Comparison of ENCODE assay signal across 1 cellular context in the genomic region with DNA sequence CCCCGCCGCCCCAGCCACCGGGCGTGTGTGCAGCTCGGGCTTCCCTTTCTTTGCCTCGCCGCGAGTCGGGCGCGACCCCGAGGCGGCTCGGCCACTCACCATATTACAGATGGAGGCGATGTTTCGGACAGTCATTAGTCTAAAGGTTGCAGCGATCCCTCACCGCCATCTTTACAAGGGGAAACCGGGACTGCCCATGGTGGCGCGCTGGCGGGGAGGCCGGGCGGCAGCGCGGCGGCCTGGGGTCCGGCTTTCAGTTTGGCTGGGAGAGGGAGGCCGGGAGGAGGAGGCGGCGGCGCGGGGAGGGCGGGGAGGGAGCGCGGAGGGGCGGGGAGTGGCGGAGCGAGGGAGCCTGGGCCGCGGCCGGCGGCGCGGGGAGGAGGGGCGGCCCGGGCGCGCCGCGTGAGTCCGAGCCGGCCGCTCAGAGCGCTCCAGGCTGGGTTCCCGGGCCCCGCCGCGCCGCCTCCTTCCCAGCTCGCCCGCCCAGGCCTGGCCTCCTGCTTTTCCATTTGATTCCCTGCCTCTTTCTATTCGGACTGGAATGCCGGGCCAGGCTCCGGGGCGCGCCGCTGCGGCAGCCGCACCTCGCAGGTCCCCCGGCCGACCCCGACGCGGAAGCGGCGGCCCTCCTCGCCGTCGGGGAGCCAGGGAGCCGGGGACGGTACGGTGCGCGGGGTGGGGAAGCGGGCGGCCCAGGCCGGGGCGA.
TF ChIP-seq lines count a peak whose summit lies in the region.

A gene with protein sequence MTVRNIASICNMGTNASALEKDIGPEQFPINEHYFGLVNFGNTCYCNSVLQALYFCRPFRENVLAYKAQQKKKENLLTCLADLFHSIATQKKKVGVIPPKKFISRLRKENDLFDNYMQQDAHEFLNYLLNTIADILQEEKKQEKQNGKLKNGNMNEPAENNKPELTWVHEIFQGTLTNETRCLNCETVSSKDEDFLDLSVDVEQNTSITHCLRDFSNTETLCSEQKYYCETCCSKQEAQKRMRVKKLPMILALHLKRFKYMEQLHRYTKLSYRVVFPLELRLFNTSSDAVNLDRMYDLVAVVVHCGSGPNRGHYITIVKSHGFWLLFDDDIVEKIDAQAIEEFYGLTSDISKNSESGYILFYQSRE (minus strand): TSS at position 286 of the 706 bp plus-strand sequence. CDS start 151 bp downstream, at position 135.

TF ChIP-seq in K562, 482 proteins besides CTCF, POLR2A, EP300 and RAD21 (continued from another document and continues in another):
- TF ChIP-seq, protein P1, sequence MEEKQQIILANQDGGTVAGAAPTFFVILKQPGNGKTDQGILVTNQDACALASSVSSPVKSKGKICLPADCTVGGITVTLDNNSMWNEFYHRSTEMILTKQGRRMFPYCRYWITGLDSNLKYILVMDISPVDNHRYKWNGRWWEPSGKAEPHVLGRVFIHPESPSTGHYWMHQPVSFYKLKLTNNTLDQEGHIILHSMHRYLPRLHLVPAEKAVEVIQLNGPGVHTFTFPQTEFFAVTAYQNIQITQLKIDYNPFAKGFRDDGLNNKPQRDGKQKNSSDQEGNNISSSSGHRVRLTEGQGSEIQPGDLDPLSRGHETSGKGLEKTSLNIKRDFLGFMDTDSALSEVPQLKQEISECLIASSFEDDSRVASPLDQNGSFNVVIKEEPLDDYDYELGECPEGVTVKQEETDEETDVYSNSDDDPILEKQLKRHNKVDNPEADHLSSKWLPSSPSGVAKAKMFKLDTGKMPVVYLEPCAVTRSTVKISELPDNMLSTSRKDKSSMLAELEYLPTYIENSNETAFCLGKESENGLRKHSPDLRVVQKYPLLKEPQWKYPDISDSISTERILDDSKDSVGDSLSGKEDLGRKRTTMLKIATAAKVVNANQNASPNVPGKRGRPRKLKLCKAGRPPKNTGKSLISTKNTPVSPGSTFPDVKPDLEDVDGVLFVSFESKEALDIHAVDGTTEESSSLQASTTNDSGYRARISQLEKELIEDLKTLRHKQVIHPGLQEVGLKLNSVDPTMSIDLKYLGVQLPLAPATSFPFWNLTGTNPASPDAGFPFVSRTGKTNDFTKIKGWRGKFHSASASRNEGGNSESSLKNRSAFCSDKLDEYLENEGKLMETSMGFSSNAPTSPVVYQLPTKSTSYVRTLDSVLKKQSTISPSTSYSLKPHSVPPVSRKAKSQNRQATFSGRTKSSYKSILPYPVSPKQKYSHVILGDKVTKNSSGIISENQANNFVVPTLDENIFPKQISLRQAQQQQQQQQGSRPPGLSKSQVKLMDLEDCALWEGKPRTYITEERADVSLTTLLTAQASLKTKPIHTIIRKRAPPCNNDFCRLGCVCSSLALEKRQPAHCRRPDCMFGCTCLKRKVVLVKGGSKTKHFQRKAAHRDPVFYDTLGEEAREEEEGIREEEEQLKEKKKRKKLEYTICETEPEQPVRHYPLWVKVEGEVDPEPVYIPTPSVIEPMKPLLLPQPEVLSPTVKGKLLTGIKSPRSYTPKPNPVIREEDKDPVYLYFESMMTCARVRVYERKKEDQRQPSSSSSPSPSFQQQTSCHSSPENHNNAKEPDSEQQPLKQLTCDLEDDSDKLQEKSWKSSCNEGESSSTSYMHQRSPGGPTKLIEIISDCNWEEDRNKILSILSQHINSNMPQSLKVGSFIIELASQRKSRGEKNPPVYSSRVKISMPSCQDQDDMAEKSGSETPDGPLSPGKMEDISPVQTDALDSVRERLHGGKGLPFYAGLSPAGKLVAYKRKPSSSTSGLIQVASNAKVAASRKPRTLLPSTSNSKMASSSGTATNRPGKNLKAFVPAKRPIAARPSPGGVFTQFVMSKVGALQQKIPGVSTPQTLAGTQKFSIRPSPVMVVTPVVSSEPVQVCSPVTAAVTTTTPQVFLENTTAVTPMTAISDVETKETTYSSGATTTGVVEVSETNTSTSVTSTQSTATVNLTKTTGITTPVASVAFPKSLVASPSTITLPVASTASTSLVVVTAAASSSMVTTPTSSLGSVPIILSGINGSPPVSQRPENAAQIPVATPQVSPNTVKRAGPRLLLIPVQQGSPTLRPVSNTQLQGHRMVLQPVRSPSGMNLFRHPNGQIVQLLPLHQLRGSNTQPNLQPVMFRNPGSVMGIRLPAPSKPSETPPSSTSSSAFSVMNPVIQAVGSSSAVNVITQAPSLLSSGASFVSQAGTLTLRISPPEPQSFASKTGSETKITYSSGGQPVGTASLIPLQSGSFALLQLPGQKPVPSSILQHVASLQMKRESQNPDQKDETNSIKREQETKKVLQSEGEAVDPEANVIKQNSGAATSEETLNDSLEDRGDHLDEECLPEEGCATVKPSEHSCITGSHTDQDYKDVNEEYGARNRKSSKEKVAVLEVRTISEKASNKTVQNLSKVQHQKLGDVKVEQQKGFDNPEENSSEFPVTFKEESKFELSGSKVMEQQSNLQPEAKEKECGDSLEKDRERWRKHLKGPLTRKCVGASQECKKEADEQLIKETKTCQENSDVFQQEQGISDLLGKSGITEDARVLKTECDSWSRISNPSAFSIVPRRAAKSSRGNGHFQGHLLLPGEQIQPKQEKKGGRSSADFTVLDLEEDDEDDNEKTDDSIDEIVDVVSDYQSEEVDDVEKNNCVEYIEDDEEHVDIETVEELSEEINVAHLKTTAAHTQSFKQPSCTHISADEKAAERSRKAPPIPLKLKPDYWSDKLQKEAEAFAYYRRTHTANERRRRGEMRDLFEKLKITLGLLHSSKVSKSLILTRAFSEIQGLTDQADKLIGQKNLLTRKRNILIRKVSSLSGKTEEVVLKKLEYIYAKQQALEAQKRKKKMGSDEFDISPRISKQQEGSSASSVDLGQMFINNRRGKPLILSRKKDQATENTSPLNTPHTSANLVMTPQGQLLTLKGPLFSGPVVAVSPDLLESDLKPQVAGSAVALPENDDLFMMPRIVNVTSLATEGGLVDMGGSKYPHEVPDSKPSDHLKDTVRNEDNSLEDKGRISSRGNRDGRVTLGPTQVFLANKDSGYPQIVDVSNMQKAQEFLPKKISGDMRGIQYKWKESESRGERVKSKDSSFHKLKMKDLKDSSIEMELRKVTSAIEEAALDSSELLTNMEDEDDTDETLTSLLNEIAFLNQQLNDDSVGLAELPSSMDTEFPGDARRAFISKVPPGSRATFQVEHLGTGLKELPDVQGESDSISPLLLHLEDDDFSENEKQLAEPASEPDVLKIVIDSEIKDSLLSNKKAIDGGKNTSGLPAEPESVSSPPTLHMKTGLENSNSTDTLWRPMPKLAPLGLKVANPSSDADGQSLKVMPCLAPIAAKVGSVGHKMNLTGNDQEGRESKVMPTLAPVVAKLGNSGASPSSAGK (IDR thresholded peaks at IDR 0.05): peak; percentile 30; the same call in 1 of the 2 replicates
- no peak for TF ChIP-seq ZNF551 (CRISPR knock-in tag; IDR thresholded peaks at IDR 0.05)
- no peak for TF ChIP-seq WHSC1 (IDR thresholded peaks at IDR 0.05; ENCODE audit: low read length)
- TF ChIP-seq ZNF140 (CRISPR knock-in tag; IDR thresholded peaks at IDR 0.05): no peak
- TF ChIP-seq, protein P2, sequence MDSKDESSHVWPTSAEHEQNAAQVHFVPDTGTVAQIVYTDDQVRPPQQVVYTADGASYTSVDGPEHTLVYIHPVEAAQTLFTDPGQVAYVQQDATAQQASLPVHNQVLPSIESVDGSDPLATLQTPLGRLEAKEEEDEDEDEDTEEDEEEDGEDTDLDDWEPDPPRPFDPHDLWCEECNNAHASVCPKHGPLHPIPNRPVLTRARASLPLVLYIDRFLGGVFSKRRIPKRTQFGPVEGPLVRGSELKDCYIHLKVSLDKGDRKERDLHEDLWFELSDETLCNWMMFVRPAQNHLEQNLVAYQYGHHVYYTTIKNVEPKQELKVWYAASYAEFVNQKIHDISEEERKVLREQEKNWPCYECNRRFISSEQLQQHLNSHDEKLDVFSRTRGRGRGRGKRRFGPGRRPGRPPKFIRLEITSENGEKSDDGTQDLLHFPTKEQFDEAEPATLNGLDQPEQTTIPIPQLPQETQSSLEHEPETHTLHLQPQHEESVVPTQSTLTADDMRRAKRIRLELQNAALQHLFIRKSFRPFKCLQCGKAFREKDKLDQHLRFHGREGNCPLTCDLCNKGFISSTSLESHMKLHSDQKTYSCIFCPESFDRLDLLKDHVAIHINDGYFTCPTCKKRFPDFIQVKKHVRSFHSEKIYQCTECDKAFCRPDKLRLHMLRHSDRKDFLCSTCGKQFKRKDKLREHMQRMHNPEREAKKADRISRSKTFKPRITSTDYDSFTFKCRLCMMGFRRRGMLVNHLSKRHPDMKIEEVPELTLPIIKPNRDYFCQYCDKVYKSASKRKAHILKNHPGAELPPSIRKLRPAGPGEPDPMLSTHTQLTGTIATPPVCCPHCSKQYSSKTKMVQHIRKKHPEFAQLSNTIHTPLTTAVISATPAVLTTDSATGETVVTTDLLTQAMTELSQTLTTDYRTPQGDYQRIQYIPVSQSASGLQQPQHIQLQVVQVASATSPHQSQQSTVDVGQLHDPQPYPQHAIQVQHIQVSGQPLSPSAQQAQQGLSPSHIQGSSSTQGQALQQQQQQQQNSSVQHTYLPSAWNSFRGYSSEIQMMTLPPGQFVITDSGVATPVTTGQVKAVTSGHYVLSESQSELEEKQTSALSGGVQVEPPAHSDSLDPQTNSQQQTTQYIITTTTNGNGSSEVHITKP (IDR thresholded peaks at IDR 0.05; ENCODE audit: partially characterized antibody): no peak
- TF ChIP-seq, protein P3, sequence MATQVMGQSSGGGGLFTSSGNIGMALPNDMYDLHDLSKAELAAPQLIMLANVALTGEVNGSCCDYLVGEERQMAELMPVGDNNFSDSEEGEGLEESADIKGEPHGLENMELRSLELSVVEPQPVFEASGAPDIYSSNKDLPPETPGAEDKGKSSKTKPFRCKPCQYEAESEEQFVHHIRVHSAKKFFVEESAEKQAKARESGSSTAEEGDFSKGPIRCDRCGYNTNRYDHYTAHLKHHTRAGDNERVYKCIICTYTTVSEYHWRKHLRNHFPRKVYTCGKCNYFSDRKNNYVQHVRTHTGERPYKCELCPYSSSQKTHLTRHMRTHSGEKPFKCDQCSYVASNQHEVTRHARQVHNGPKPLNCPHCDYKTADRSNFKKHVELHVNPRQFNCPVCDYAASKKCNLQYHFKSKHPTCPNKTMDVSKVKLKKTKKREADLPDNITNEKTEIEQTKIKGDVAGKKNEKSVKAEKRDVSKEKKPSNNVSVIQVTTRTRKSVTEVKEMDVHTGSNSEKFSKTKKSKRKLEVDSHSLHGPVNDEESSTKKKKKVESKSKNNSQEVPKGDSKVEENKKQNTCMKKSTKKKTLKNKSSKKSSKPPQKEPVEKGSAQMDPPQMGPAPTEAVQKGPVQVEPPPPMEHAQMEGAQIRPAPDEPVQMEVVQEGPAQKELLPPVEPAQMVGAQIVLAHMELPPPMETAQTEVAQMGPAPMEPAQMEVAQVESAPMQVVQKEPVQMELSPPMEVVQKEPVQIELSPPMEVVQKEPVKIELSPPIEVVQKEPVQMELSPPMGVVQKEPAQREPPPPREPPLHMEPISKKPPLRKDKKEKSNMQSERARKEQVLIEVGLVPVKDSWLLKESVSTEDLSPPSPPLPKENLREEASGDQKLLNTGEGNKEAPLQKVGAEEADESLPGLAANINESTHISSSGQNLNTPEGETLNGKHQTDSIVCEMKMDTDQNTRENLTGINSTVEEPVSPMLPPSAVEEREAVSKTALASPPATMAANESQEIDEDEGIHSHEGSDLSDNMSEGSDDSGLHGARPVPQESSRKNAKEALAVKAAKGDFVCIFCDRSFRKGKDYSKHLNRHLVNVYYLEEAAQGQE (CRISPR knock-in tag; IDR thresholded peaks at IDR 0.05; ENCODE audit: low read depth): no peak
- no peak for TF ChIP-seq ZNF699 (CRISPR knock-in tag; IDR thresholded peaks at IDR 0.05; ENCODE audit: insufficient replicate concordance)
- no peak for TF ChIP-seq LEF1 (IDR thresholded peaks at IDR 0.05)
- TF ChIP-seq, protein P4, sequence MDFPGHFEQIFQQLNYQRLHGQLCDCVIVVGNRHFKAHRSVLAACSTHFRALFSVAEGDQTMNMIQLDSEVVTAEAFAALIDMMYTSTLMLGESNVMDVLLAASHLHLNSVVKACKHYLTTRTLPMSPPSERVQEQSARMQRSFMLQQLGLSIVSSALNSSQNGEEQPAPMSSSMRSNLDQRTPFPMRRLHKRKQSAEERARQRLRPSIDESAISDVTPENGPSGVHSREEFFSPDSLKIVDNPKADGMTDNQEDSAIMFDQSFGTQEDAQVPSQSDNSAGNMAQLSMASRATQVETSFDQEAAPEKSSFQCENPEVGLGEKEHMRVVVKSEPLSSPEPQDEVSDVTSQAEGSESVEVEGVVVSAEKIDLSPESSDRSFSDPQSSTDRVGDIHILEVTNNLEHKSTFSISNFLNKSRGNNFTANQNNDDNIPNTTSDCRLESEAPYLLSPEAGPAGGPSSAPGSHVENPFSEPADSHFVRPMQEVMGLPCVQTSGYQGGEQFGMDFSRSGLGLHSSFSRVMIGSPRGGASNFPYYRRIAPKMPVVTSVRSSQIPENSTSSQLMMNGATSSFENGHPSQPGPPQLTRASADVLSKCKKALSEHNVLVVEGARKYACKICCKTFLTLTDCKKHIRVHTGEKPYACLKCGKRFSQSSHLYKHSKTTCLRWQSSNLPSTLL (IDR thresholded peaks at IDR 0.05): no peak
- 0 out of 2 replicates have a peak, but pooled peaks have one; percentile 3 for TF ChIP-seq RB1 (IDR thresholded peaks at IDR 0.05; ENCODE audit: low read depth)
- TF ChIP-seq SMAD4 (CRISPR knock-in tag; conservative IDR thresholded peaks at IDR 0.05): no peak
- no peak for TF ChIP-seq ZNF445 (CRISPR knock-in tag; IDR thresholded peaks at IDR 0.05; ENCODE audit: low read depth)
- TF ChIP-seq HNRNPUL1 (IDR thresholded peaks at IDR 0.05; ENCODE audit: low read length): no peak
- no peak for TF ChIP-seq SAFB2 (IDR thresholded peaks at IDR 0.05; ENCODE audit: borderline replicate concordance, low read depth, low read length, severe bottlenecking)
- TF ChIP-seq, protein P5, sequence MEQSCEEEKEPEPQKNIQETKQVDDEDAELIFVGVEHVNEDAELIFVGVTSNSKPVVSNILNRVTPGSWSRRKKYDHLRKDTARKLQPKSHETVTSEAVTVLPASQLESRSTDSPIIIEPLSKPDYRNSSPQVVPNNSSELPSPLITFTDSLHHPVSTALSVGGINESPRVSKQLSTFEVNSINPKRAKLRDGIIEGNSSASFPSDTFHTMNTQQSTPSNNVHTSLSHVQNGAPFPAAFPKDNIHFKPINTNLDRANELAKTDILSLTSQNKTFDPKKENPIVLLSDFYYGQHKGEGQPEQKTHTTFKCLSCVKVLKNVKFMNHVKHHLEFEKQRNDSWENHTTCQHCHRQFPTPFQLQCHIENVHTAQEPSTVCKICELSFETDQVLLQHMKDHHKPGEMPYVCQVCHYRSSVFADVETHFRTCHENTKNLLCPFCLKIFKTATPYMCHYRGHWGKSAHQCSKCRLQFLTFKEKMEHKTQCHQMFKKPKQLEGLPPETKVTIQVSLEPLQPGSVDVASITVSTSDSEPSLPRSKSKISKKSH (CRISPR knock-in tag; IDR thresholded peaks at IDR 0.05): no peak
- 0 out of 2 replicates have a peak, but pooled peaks have one; percentile 10 for TF ChIP-seq ZBTB7A (IDR thresholded peaks at IDR 0.05; ENCODE audit: borderline replicate concordance, control insufficient read depth, low read depth, low read length)
- TF ChIP-seq ZNF311 (CRISPR knock-in tag; IDR thresholded peaks at IDR 0.05): no peak
- no peak for TF ChIP-seq CBFA2T3 (IDR thresholded peaks at IDR 0.05)
- peak; percentile 26 to 41; a peak in 1 of 4 replicates for TF ChIP-seq MAZ (CRISPR knock-in tag; conservative IDR thresholded peaks at IDR 0.05 in 1 of 2, IDR thresholded peaks at IDR 0.05 in 1 of 2)
- TF ChIP-seq FOSL1 (tag; conservative IDR thresholded peaks at IDR 0.05): no peak
- TF ChIP-seq ZNF143 (CRISPR knock-in tag; IDR thresholded peaks at IDR 0.05): no peak
- TF ChIP-seq ZNF764 (CRISPR knock-in tag; IDR thresholded peaks at IDR 0.05; ENCODE audit: low read depth): no peak
- TF ChIP-seq MCM7 (IDR thresholded peaks at IDR 0.05): no peak
